Comparison of ENCODE assay signal across 11 cellular contexts in the genomic region with DNA sequence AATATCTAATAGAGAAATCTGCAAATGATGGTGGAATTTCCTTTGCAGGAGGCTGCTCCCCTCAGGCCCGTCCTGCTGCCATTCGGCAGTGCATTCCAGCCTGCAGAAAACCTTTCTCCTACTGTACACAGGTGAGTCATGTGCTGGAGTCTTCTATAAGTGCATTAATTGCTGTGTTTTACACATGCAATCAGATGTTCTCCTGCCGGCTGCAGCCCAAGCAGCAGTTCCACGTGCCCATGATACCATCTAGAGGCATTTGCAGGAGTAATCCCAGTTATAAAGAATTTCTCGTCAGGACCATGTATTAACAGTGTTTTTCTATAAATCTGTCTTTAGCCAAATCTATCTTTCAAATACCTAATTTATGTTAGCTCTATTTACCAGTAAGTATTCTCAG.
DNase-seq lines count a peak whose midpoint lies in the region; ATAC-seq and TF ChIP-seq lines count a peak whose summit lies in the region.
"Had no signal": no experiment of that assay in that cellular context is flagged by ENCODE, and none has a peak within 500 bp of the region (broad histone marks: within the 10 kb centered on the region; RNA-seq: fewer than 3 reads in every experiment).

No MANE protein-coding gene starts in this region.

- no peak for ATAC-seq in GM19397 (IDR thresholded peaks at IDR 0.05; ENCODE audit: unreplicated experiment)
- ATAC-seq: CD8-positive, alpha-beta T cell had no signal

- H3K4me1 ChIP-seq in HAP-1, result no peaks in the 10 kb centered on the region

- TF ChIP-seq CTCF in AG10803 (conservative IDR thresholded peaks at IDR 0.05; ENCODE audit: low read length), result peak; percentile 37

- no peak overlapping the region for H3K4me3 ChIP-seq in AG10803 (ENCODE audit: low read length)
- H3K4me3 ChIP-seq in HAP-1, result no peak overlapping the region

- H3K9me3 ChIP-seq in HAP-1, result no peaks in the 10 kb centered on the region

- no peaks in the 10 kb centered on the region for H3K36me3 ChIP-seq in HAP-1 (replicated peaks)

- peak; percentile 21 for DNase-seq in AG10803 (ENCODE audit: low read depth)
- DNase-seq in HAP-1 (ENCODE audit: low spot score in 2 of 2), result peak; percentile 48 to 50
- peak; percentile 85 for DNase-seq in NCI-H748 (lab: John Stamatoyannopoulos, UW; ENCODE audit: unreplicated experiment)
- DNase-seq in hepatic stellate cell (ENCODE audit: low spot score), result peak; percentile 1
- no peak for DNase-seq in dermis blood vessel endothelial cell
- DNase-seq in NCI-H226, result no peak
- DNase-seq in UCSD-AML1 (lab: John Stamatoyannopoulos, UW; ENCODE audit: unreplicated experiment), result no peak
- DNase-seq: activated gamma-delta T cell; CD8-positive, alpha-beta T cell; substantia nigra had no signal

- no peaks in the 10 kb centered on the region for H3K27me3 ChIP-seq in HAP-1 (ENCODE audit: low read depth)

- in situ Hi-C loops in HAP-1 (cut with MboI; ENCODE audit: low sequenced_read_pairs), result no loop called here

Comparison
In these comparisons a context has a peak if more than half of its experiments do, and no peak if none do; other contexts are left out.
1. DNase-seq: peak in AG10803 (single experiment), HAP-1 (2 of 2), NCI-H748 (single experiment) and hepatic stellate cell (single experiment); none in dermis blood vessel endothelial cell (single experiment), NCI-H226 (single experiment) and UCSD-AML1 (single experiment).